Comparison of ENCODE assay signal across 16 cellular contexts in genomic region chr4:40948017-40948416, GRCh38.
DNase-seq lines count a peak whose midpoint lies in the region; ATAC-seq and TF ChIP-seq lines count a peak whose summit lies in the region.
"Had no signal": no experiment of that assay in that cellular context is flagged by ENCODE, and none has a peak within 500 bp of the region (broad histone marks: within the 10 kb centered on the region; RNA-seq: fewer than 3 reads in every experiment).

No MANE protein-coding gene starts in this region.

- BruUV-seq in IMR-90 (replicated peaks; lab: Mats Ljungman, UMichigan) = no TSS peak

- no peak overlapping the region for H2BK120ac ChIP-seq in IMR-90 (ENCODE audit: low read depth, low read length)

- H3K4ac ChIP-seq in IMR-90 (ENCODE audit: low read depth, low read length) = no peak overlapping the region

- H4K20me1 ChIP-seq in IMR-90 (ENCODE audit: insufficient read depth, low read length) = no peaks in the 10 kb centered on the region

- 69% methylated on average over 4 of the region's 6 CpGs; no CpG with 5 or more reads in 1 of the 2 experiments for WGBS in IMR-90 (ENCODE audit: extremely low coverage in 2 of 2, insufficient read length in 1 of 2), 2 experiments

- H3K18ac ChIP-seq in IMR-90 (ENCODE audit: low read depth, low read length) = 0 out of 2 replicates have a peak overlapping the region, but pooled peaks have one; percentile 77

- H3K36me3 ChIP-seq in IMR-90 (ENCODE audit: control insufficient read depth, insufficient read depth, low read length) = peaks cover 3% of the 10 kb centered on the region; the same call in 1 of the 2 replicates
- peaks cover 8% of the 10 kb centered on the region for H3K36me3 ChIP-seq in muscle layer of colon (ENCODE audit: insufficient read depth, low read length)
- H3K36me3 ChIP-seq: BE2C had no signal

- no peak overlapping the region for H2BK15ac ChIP-seq in IMR-90 (ENCODE audit: low read depth, low read length)

- no peak overlapping the region for H3K9ac ChIP-seq in IMR-90 (ENCODE audit: low read depth, low read length)
- H3K9ac ChIP-seq in muscle layer of colon (ENCODE audit: low read length) = no peak overlapping the region

- H2BK20ac ChIP-seq in IMR-90 (ENCODE audit: low read depth, low read length) = no peak overlapping the region

- H3K27me3 ChIP-seq in IMR-90 (ENCODE audit: control insufficient read depth, insufficient read depth, low read length) (no peaks in the 10 kb centered on the region), muscle layer of colon (ENCODE audit: control insufficient read depth in 1 of 2, insufficient read depth in 2 of 2, low read length in 2 of 2) (no peaks in the 10 kb centered on the region)
- H3K27me3 ChIP-seq: BE2C had no signal

- peak overlapping the region; percentile 60; the same call in 1 of the 2 replicates for H3K4me2 ChIP-seq in IMR-90 (ENCODE audit: low read depth, low read length)
- H3K4me2 ChIP-seq: GM23338 had no signal

- H2BK5ac ChIP-seq in IMR-90 (ENCODE audit: low read depth, low read length, poor library complexity, severe bottlenecking) = no peak overlapping the region

- H3K56ac ChIP-seq in IMR-90 (ENCODE audit: extremely low read depth, insufficient read depth, low read length) = no peak overlapping the region

- dilution Hi-C loops in IMR-90 (cut with HindIII; ENCODE audit: low sequenced_read_pairs, unreplicated experiment) = no loop called here

- no peak overlapping the region for H4K8ac ChIP-seq in IMR-90 (ENCODE audit: low read depth in 2 of 2, low read length in 2 of 2)

- CTCF ChIA-PET in IMR-90 (lab: Yijun Ruan, JAX) = no interaction called here

- no peak overlapping the region for H3K23ac ChIP-seq in IMR-90 (ENCODE audit: low read depth, low read length)

- H2AFZ ChIP-seq in IMR-90 (replicated peaks; ENCODE audit: low read length, poor library complexity) = no peak overlapping the region
- H2AFZ ChIP-seq: GM23338 had no signal

- intact Hi-C loops in IMR-90 (cut with micrococcal nuclease) = no loop called here

- no peaks in the 10 kb centered on the region for H3K9me3 ChIP-seq in IMR-90 (ENCODE audit: control insufficient read depth, insufficient read depth, low read length)
- H3K9me3 ChIP-seq in muscle layer of colon (ENCODE audit: low read length) = no peaks in the 10 kb centered on the region
- H3K9me3 ChIP-seq: BE2C, Caco-2 had no signal

- TF ChIP-seq CTCF in IMR-90 (conservative IDR thresholded peaks at IDR 0.05; ENCODE audit: low read depth, low read length) = no peak

- no peak for TF ChIP-seq POLR2A in IMR-90 (IDR thresholded peaks at IDR 0.05; ENCODE audit: low read depth, low read length)

- H3K4me3 ChIP-seq in IMR-90 (ENCODE audit: insufficient read depth, low read depth, low read length) (no peak overlapping the region), muscle layer of colon (ENCODE audit: low read depth in 1 of 2, low read length in 2 of 2) (no peak overlapping the region)
- H3K4me3 ChIP-seq: GM23338 had no signal

- no peak for TF ChIP-seq RAD21 in IMR-90 (IDR thresholded peaks at IDR 0.05; ENCODE audit: low read length)

- H3K4me1 ChIP-seq in IMR-90 (ENCODE audit: control insufficient read depth, insufficient read depth, low read length) (peaks cover 3% of the 10 kb centered on the region), muscle layer of colon (ENCODE audit: insufficient read depth, low read length) (peaks cover 11% of the 10 kb centered on the region)
- H3K4me1 ChIP-seq: BE2C, Caco-2 had no signal

- no peak overlapping the region for H2AK9ac ChIP-seq in IMR-90 (replicated peaks; ENCODE audit: low read depth, low read length, poor library complexity)

- H3K79me1 ChIP-seq in IMR-90 (ENCODE audit: low read depth in 1 of 2, low read length in 2 of 2) = no peaks in the 10 kb centered on the region; a peak in 1 of 4 replicates

- no peak overlapping the region for H4K91ac ChIP-seq in IMR-90 (ENCODE audit: insufficient read depth, low read depth, low read length)

- no peaks in the 10 kb centered on the region for H3K9me1 ChIP-seq in IMR-90 (ENCODE audit: insufficient read depth, low read length)

- H3K27ac ChIP-seq in IMR-90 (ENCODE audit: insufficient read depth, low read length) (no peak overlapping the region), muscle layer of colon (ENCODE audit: low read depth, low read length) (peak overlapping the region; percentile 7)
- H3K27ac ChIP-seq: C4-2B had no signal

- H4K5ac ChIP-seq in IMR-90 (ENCODE audit: low read depth, low read length) = 0 out of 2 replicates have a peak overlapping the region, but pooled peaks have one; percentile 63

- peak; percentile 61 for DNase-seq in IMR-90
- peak; percentile 21 for DNase-seq in RKO (ENCODE audit: low spot score)
- peak; percentile 50 for DNase-seq in fibroblast of peridontal ligament (ENCODE audit: extremely low read depth)
- no peak for DNase-seq in cerebellar cortex (ENCODE audit: low spot score)
- no peak for DNase-seq in NCI-H69 (lab: John Stamatoyannopoulos, UW)
- DNase-seq: ACHN; BE2C; Caco-2; CD4-positive, alpha-beta T cell; HFFc6 had no signal

- H2AK5ac ChIP-seq in IMR-90 (ENCODE audit: low read depth, low read length) = no peak overlapping the region

- in situ Hi-C loops in IMR-90 (cut with MboI; ENCODE audit: low sequenced_read_pairs) = no loop called here

- POLR2A ChIA-PET in IMR-90 (lab: Charles Lee; ENCODE audit: unreplicated experiment) = no interaction called here

- H3K14ac ChIP-seq in IMR-90 (replicated peaks; ENCODE audit: low read depth, low read length) = no peak overlapping the region

- ATAC-seq in IMR-90 (ENCODE audit: low read depth) = peak; percentile 75
- no peak for ATAC-seq in HG03095 (IDR thresholded peaks at IDR 0.05; ENCODE audit: unreplicated experiment)
- ATAC-seq in HG03097 (IDR thresholded peaks at IDR 0.05; ENCODE audit: low FRiP score, unreplicated experiment) = no peak
- ATAC-seq: GM23338, HCT116 had no signal

TF ChIP-seq in IMR-90, 13 proteins besides CTCF, POLR2A, EP300 and RAD21:
- TF ChIP-seq MAZ (IDR thresholded peaks at IDR 0.05; ENCODE audit: borderline replicate concordance, low read depth, low read length) = no peak
- no peak for TF ChIP-seq USF2 (IDR thresholded peaks at IDR 0.05; ENCODE audit: low read depth, low read length)
- TF ChIP-seq CEBPB (IDR thresholded peaks at IDR 0.05; ENCODE audit: low read depth, low read length) = no peak
- TF ChIP-seq NFE2L2 (IDR thresholded peaks at IDR 0.05; ENCODE audit: low read depth, low read length) = no peak
- no peak for TF ChIP-seq SMC3 (IDR thresholded peaks at IDR 0.05; ENCODE audit: low read depth, low read length)
- TF ChIP-seq RFX5 (IDR thresholded peaks at IDR 0.05; ENCODE audit: low read depth, low read length) = no peak
- TF ChIP-seq MAFK (IDR thresholded peaks at IDR 0.05; ENCODE audit: low read depth, low read length) = no peak
- no peak for TF ChIP-seq RCOR1 (IDR thresholded peaks at IDR 0.05; ENCODE audit: insufficient replicate concordance, low read length)
- TF ChIP-seq CHD1 (IDR thresholded peaks at IDR 0.05; ENCODE audit: low read depth, low read length) = no peak
- TF ChIP-seq FOS (IDR thresholded peaks at IDR 0.05; ENCODE audit: low read depth, low read length) = no peak

Comparison
In these comparisons a context has a peak if more than half of its experiments do, and no peak if none do; other contexts are left out.
1. DNase-seq: peak in IMR-90 (single experiment), RKO (single experiment) and fibroblast of peridontal ligament (single experiment); none in cerebellar cortex (single experiment) and NCI-H69 (single experiment).